In genomic region chr13:44331912-44332840, GRCh38 we compare ENCODE assay signal across 9 cellular contexts. TPM values are rescaled to one million over a fixed set of nuclear protein-coding genes. Genes with fewer than 3 reads are reported as not detected.
DNase-seq lines count a peak whose midpoint lies in the region; ATAC-seq, FAIRE-seq and TF ChIP-seq lines count a peak whose summit lies in the region.
"Had no signal": no experiment of that assay in that cellular context is flagged by ENCODE, and none has a peak within 500 bp of the region (broad histone marks: within the 10 kb centered on the region; RNA-seq: fewer than 3 reads in every experiment).

No MANE protein-coding gene starts in this region.

- H3K9me3 ChIP-seq in uterus: no peaks in the 10 kb centered on the region
- H3K9me3 ChIP-seq: neutrophil had no signal

- no peak for TF ChIP-seq POLR2A in uterus (IDR thresholded peaks at IDR 0.05)

- peaks cover 23% of the 10 kb centered on the region for H3K4me1 Mint-ChIP-seq in stimulated activated naive CD8-positive, alpha-beta T cell treated with anti-CD3 and anti-CD28 coated beads, Interleukin-15, amount 100 ng/mL, for 72 hours
- peaks cover 0 to 16% of the 10 kb centered on the region in 2 donors for H3K4me1 Mint-ChIP-seq in immature natural killer cell

- H3K27ac Mint-ChIP-seq in stimulated activated naive CD8-positive, alpha-beta T cell treated with anti-CD3 and anti-CD28 coated beads, Interleukin-15, amount 100 ng/mL, for 72 hours: peak overlapping the region; percentile 31 to 54
- H3K27ac Mint-ChIP-seq in immature natural killer cell: no peak overlapping the region

- no peak overlapping the region for H3K4me3 Mint-ChIP-seq in stimulated activated naive CD8-positive, alpha-beta T cell treated with anti-CD3 and anti-CD28 coated beads, Interleukin-15, amount 100 ng/mL, for 72 hours
- no peak overlapping the region for H3K4me3 Mint-ChIP-seq in immature natural killer cell

- peaks cover 0 to 4% (median 3%) of the 10 kb centered on the region in 3 donors for H3K36me3 Mint-ChIP-seq in immature natural killer cell

- peaks cover 0 to 16% of the 10 kb centered on the region in 2 donors for H3K4me1 ChIP-seq in uterus

- H3K4me3 ChIP-seq in astrocyte of the cerebellum (ENCODE audit: low read depth, low read length) (peak overlapping the region; percentile 4), uterus (no peak overlapping the region)

- peak overlapping the region; percentile 81 to 85 for H3K27ac ChIP-seq in uterus
- H3K27ac ChIP-seq: neutrophil had no signal

- H3K9me3 Mint-ChIP-seq in stimulated activated naive CD8-positive, alpha-beta T cell treated with anti-CD3 and anti-CD28 coated beads, Interleukin-15, amount 100 ng/mL, for 72 hours: peaks cover 0 to 19% of the 10 kb centered on the region in 2 donors
- peaks cover 0 to 3% (median 0%) of the 10 kb centered on the region in 6 donors for H3K9me3 Mint-ChIP-seq in immature natural killer cell

- no peak for FAIRE-seq in GM19239 (lab: Jason Lieb, UNC)

- H3K36me3 ChIP-seq in uterus: no peaks in the 10 kb centered on the region
- H3K36me3 ChIP-seq: neutrophil had no signal

- in situ Hi-C loops in astrocyte of the cerebellum (cut with HindIII; ENCODE audit: low sequenced_read_pairs): no loop called here

- no peaks in the 10 kb centered on the region for H3K27me3 ChIP-seq in uterus
- H3K27me3 ChIP-seq: neutrophil had no signal

- DNase-seq in stimulated activated naive CD8-positive, alpha-beta T cell treated with anti-CD3 and anti-CD28 coated beads, Interleukin-15, amount 100 ng/mL, for 72 hours: no peak
- DNase-seq in stimulated activated naive CD8-positive, alpha-beta T cell treated with anti-CD3 and anti-CD28 coated beads, Interleukin-15, Interleukin-2, amounts not matched to agents 100 U/mL and 50 U/mL, for 24 hours: no peak
- DNase-seq in astrocyte of the cerebellum (ENCODE audit: low read depth) (peak; percentile 98), medulla oblongata (ENCODE audit: extremely low spot score) (peak; percentile 67), uterus (peak; percentile 88 to 96), GM19239 (ENCODE audit: insufficient read length, low spot score) (no peak), immature natural killer cell (no peak)
- no peak for DNase-seq in activated CD4-positive, alpha-beta T cell treated with anti-CD3 and anti-CD28 coated beads for 1 hour

- peak; percentile 52 for ATAC-seq in stimulated activated naive CD8-positive, alpha-beta T cell treated with anti-CD3 and anti-CD28 coated beads, Interleukin-15, amount 100 ng/mL, for 72 hours
- no peak for ATAC-seq in stimulated activated naive CD8-positive, alpha-beta T cell treated with anti-CD3 and anti-CD28 coated beads, Interleukin-15, Interleukin-2, amounts not matched to agents 100 U/mL and 50 U/mL, for 24 hours

- TF ChIP-seq CTCF in astrocyte of the cerebellum (IDR thresholded peaks at IDR 0.05; ENCODE audit: low read depth, low read length, missing control alignments) (no peak), uterus (IDR thresholded peaks at IDR 0.05) (no peak)

- intact Hi-C loops in uterus (cut with DNase I; ENCODE audit: low total_unique reads): no loop called here

- no peaks in the 10 kb centered on the region for H3K27me3 Mint-ChIP-seq in stimulated activated naive CD8-positive, alpha-beta T cell treated with anti-CD3 and anti-CD28 coated beads, Interleukin-15, amount 100 ng/mL, for 72 hours
- no peaks in the 10 kb centered on the region for H3K27me3 Mint-ChIP-seq in immature natural killer cell (ENCODE audit: low read depth in 3 of 3)

RNA-seq across cellular contexts. Expression of gene SERP2, which starts 41.4 kb away (rescaled TPM):
- 10 to 100 TPM in 1 of 4 donors, 1 to 10 TPM in 2, under 1 TPM in 1; 0.77 to 12.6 (median 5.9) TPM for total RNA-seq in uterus
- polyA plus RNA-seq in immature natural killer cell: 1 to 10 TPM; 3.9 to 8.1 (median 4.3) TPM

Comparison
In these comparisons a context has a peak if more than half of its experiments do, and no peak if none do; other contexts are left out.
1. DNase-seq: peak in astrocyte of the cerebellum (single experiment), medulla oblongata (single experiment) and uterus (2 of 2); none in stimulated activated naive CD8-positive, alpha-beta T cell treated with anti-CD3 and anti-CD28 coated beads, Interleukin-15, amount 100 ng/mL, for 72 hours (0 of 2), stimulated activated naive CD8-positive, alpha-beta T cell treated with anti-CD3 and anti-CD28 coated beads, Interleukin-15, Interleukin-2, amounts not matched to agents 100 U/mL and 50 U/mL, for 24 hours (single experiment), GM19239 (single experiment), immature natural killer cell (0 of 3) and activated CD4-positive, alpha-beta T cell treated with anti-CD3 and anti-CD28 coated beads for 1 hour (single experiment).
2. H3K27ac Mint-ChIP-seq: peak in stimulated activated naive CD8-positive, alpha-beta T cell treated with anti-CD3 and anti-CD28 coated beads, Interleukin-15, amount 100 ng/mL, for 72 hours (2 of 2); none in immature natural killer cell (0 of 6).